In genomic region chr11:120221115-120221752, GRCh38 we compare ENCODE assay signal across 17 cellular contexts. TPM values are rescaled to one million over a fixed set of nuclear protein-coding genes. Genes with fewer than 3 reads are reported as not detected.
DNase-seq lines count a peak whose midpoint lies in the region; ATAC-seq, FAIRE-seq and TF ChIP-seq lines count a peak whose summit lies in the region.
"Had no signal": no experiment of that assay in that cellular context is flagged by ENCODE, and none has a peak within 500 bp of the region (broad histone marks: within the 10 kb centered on the region; RNA-seq: fewer than 3 reads in every experiment).

No MANE protein-coding gene starts in this region.

- 54% methylated on average over 1 of the region's 1 CpG; no CpG with 5 or more reads in 1 of the 2 donors for WGBS in transverse colon (ENCODE audit: low coverage in 1 of 2), 2 donors

- no peaks in the 10 kb centered on the region for H3K9me3 ChIP-seq in transverse colon
- H3K9me3 ChIP-seq: SJCRH30 had no signal

- no peak for ATAC-seq in WTC11
- no peak for ATAC-seq in GM21737 (IDR thresholded peaks at IDR 0.05; ENCODE audit: unreplicated experiment)
- ATAC-seq: T-helper 17 cell had no signal

- intact Hi-C loops in transverse colon (cut with DNase I; ENCODE audit: low total_unique reads), result no loop called here

- H3K4me3 ChIP-seq in transverse colon, result no peak overlapping the region
- H3K4me3 ChIP-seq: neural progenitor cell, SJCRH30 had no signal

- in situ Hi-C loops in transverse colon (cut with MboI; ENCODE audit: low pct_ligation_motif_present in 1 of 4, low pct_unique_long_range_greater_than_20kb in 1 of 4, low sequenced_read_pairs in 3 of 4), result loop anchor here in 1 of 4 donors (10.0 kb wide), 1 partner anchor 46 kb away; no protein-coding TSS in a partner anchor

- H3K27me3 ChIP-seq in transverse colon, result no peaks in the 10 kb centered on the region
- H3K27me3 ChIP-seq: SJCRH30 had no signal

- no peak for TF ChIP-seq CTCF in WTC11 (IDR thresholded peaks at IDR 0.05)
- TF ChIP-seq CTCF in transverse colon (IDR thresholded peaks at IDR 0.05), result no peak

- TF ChIP-seq POLR2A in transverse colon (IDR thresholded peaks at IDR 0.05), result no peak

- H3K27ac ChIP-seq in transverse colon, result peak overlapping the region; percentile 61 to 78 (median 72)
- H3K27ac ChIP-seq: neural progenitor cell, SJCRH30, WERI-Rb-1 had no signal

- H3K36me3 ChIP-seq in transverse colon, result no peaks in the 10 kb centered on the region
- H3K36me3 ChIP-seq: neural progenitor cell, SJCRH30, WERI-Rb-1 had no signal

- CTCF ChIA-PET in WTC11 (lab: Charles Lee), result interaction anchor here (1.6 kb wide), 1 partner anchor 8 kb away, joined by 5 read pairs; no protein-coding TSS in a partner anchor

- H3K4me1 ChIP-seq in transverse colon, result peaks cover 41 to 73% (median 49%) of the 10 kb centered on the region in 4 donors

- H3K9me3 Mint-ChIP-seq in WTC11, result no peaks in the 10 kb centered on the region
- H3K9me3 Mint-ChIP-seq: neural progenitor cell had no signal

- no peak overlapping the region for H3K27ac Mint-ChIP-seq in WTC11
- H3K27ac Mint-ChIP-seq: B cell, neural progenitor cell, T-helper 17 cell had no signal

- H3K4me1 Mint-ChIP-seq in WTC11, result peaks cover 28% of the 10 kb centered on the region

- H3K27me3 Mint-ChIP-seq in WTC11 (ENCODE audit: low read depth), result peaks cover 46% of the 10 kb centered on the region

- no peak overlapping the region for H3K4me3 Mint-ChIP-seq in WTC11
- H3K4me3 Mint-ChIP-seq: B cell, neural progenitor cell, T-helper 17 cell had no signal

- H3K36me3 Mint-ChIP-seq in WTC11, result no peaks in the 10 kb centered on the region

- DNase-seq in WTC11 (ENCODE audit: low spot score) (no peak), mucosa of gallbladder (ENCODE audit: low spot score) (peak; percentile 76), transverse colon (peak; percentile 78), COLO829 (ENCODE audit: low spot score) (no peak)
- no peak for DNase-seq in stimulated activated naive CD4-positive, alpha-beta T cell (lab: John Stamatoyannopoulos, UW)
- DNase-seq: Karpas-422, NCI-H1105, NCI-H526, SJCRH30, T-helper 17 cell, WERI-Rb-1 had no signal

- POLR2A ChIA-PET in WTC11 (lab: Charles Lee), result no interaction called here

- no peak for TF ChIP-seq EP300 in transverse colon (IDR thresholded peaks at IDR 0.05; ENCODE audit: low read depth)

- FAIRE-seq in colon (lab: Jason Lieb, UNC), result peak; percentile 38
- FAIRE-seq: keratinocyte had no signal

TF ChIP-seq in WTC11, 78 proteins besides CTCF, POLR2A, EP300 and RAD21:
- TF ChIP-seq TEAD4 (CRISPR knock-in tag; IDR thresholded peaks at IDR 0.05) (no peak), NFYB (CRISPR knock-in tag; conservative IDR thresholded peaks at IDR 0.05; ENCODE audit: low read depth) (no peak), ZSCAN18 (CRISPR knock-in tag; IDR thresholded peaks at IDR 0.05) (no peak), ERG (CRISPR knock-in tag; IDR thresholded peaks at IDR 0.05) (no peak), JAZF1 (CRISPR knock-in tag; IDR thresholded peaks at IDR 0.05) (no peak), USF2 (CRISPR knock-in tag; IDR thresholded peaks at IDR 0.05) (0 out of 2 replicates have a peak, but pooled peaks have one; percentile 39)
TF ChIP-seq in WTC11: peak in this region for 1.

RNA-seq across cellular contexts. Expression of gene OAF, which starts 10.4 kb away (rescaled TPM):
- 3.2 to 5.6 TPM (median 4.2 TPM) in 3 replicates for total RNA-seq in WTC11 (2021)
- total RNA-seq in mucosa of gallbladder, result 123 TPM
- total RNA-seq in transverse colon, result 100 to 1,000 TPM in 3 of 4 donors, 10 to 100 TPM in 1; 78.8 to 553 (median 287) TPM

RNA-seq across cellular contexts. Expression of gene POU2F3, which starts 18.7 kb away (rescaled TPM):
- total RNA-seq in WTC11 (2021) (0.37 to 0.78 TPM (median 0.61 TPM) in 3 replicates), mucosa of gallbladder (6.5 TPM), transverse colon (1 to 10 TPM in 2 of 4 donors, not detected in 2; 1.9 to 2.2 TPM)
- total RNA-seq: B cell, cardiac septum, SJCRH30, T-helper 17 cell had no signal

Comparison
In these comparisons a context has a peak if more than half of its experiments do, and no peak if none do; other contexts are left out.
1. DNase-seq: peak in mucosa of gallbladder (single experiment) and transverse colon (single experiment); none in WTC11 (single experiment), stimulated activated naive CD4-positive, alpha-beta T cell (0 of 6) and COLO829 (single experiment).
2. RNA of gene OAF, which starts 10.4 kb away (total RNA-seq): 78.8 to 553 TPM in transverse colon and 123 TPM in mucosa of gallbladder (single experiment); 3.2 to 5.6 TPM in WTC11; every median in the first group is over 10 times any median in the second.